In the genomic region with DNA sequence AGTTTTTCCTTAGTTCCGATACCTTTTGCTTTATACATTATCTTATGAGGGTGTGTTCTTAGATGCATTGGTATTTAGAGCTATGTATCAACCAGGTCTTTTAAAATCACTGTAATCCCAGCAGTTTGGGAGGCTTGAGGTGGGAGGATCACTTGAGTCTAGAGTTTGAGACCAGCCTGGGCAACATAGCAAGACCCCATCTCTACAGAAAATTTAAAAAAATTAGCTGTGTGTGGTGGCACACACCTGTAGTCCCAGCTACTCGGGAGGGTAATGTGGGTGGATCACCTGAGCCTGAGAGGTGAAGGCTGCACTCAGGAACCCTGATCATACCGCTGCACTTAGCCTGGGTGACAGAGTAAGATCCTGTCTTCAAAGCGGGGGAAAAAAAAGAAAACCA, we compare ENCODE assay signal across 32 cellular contexts.
"Had no signal": no experiment of that assay in that cellular context is flagged by ENCODE, and none has a peak within 500 bp of the region (broad histone marks: within the 10 kb centered on the region; RNA-seq: fewer than 3 reads in every experiment).

No MANE protein-coding gene starts in this region.

- H3K9me3 ChIP-seq: ovary, psoas muscle, spleen, thoracic aorta, thyroid gland, tibial nerve, upper lobe of right lung, uterus had no signal

- H3K27ac Mint-ChIP-seq: natural killer cell treated with Interleukin-12 subunit alpha and Interleukin-12 subunit beta and Interleukin-15 and Interleukin-18, amount 100 ng/mL, for 72 hours; nephron progenitor cell; stimulated activated memory B cell treated with anti-CD40 and anti-IgM and Interleukin-4, amounts not matched to agents 10 μg/mL and 1 μg/mL and 100 μg/mL, for 72 hours; stimulated activated naive CD8-positive, alpha-beta T cell treated with anti-CD3 and anti-CD28 coated beads, Interleukin-15, amount 100 ng/mL, for 72 hours; type B pancreatic cell had no signal

- H3K4me3 ChIP-seq: ovary, psoas muscle, skin epidermis, smooth muscle cell, spleen, thoracic aorta, thyroid gland, tibial nerve, upper lobe of right lung, uterus had no signal

- H3K27ac ChIP-seq: ovary, parathyroid adenoma, psoas muscle, skin epidermis, spleen, thoracic aorta, thyroid gland, tibial nerve, upper lobe of right lung, uterus had no signal

- H3K27me3 ChIP-seq: ovary, spleen, thyroid gland, tibial nerve, upper lobe of right lung, uterus had no signal

- H3K4me3 Mint-ChIP-seq: naive B cell; natural killer cell treated with Interleukin-12 subunit alpha and Interleukin-12 subunit beta and Interleukin-15 and Interleukin-18, amount 100 ng/mL, for 72 hours; nephron progenitor cell; neural crest cell; stimulated activated memory B cell treated with anti-CD40 and anti-IgM and Interleukin-4, amounts not matched to agents 10 μg/mL and 1 μg/mL and 100 μg/mL, for 72 hours; stimulated activated naive CD8-positive, alpha-beta T cell treated with anti-CD3 and anti-CD28 coated beads, Interleukin-15, amount 100 ng/mL, for 72 hours; type B pancreatic cell had no signal

- H3K27me3 Mint-ChIP-seq: naive B cell; naive thymus-derived CD8-positive, alpha-beta T cell; natural killer cell treated with Interleukin-12 subunit alpha and Interleukin-12 subunit beta and Interleukin-15 and Interleukin-18, amount 100 ng/mL, for 72 hours; progenitor cell of endocrine pancreas; stimulated activated memory B cell treated with anti-CD40 and anti-IgM and Interleukin-4, amounts not matched to agents 10 μg/mL and 1 μg/mL and 100 μg/mL, for 72 hours; stimulated activated naive CD8-positive, alpha-beta T cell treated with anti-CD3 and anti-CD28 coated beads, Interleukin-15, amount 100 ng/mL, for 72 hours; type B pancreatic cell had no signal

- H2AFZ ChIP-seq: parathyroid adenoma had no signal

- H3K36me3 Mint-ChIP-seq: natural killer cell treated with Interleukin-12 subunit alpha and Interleukin-12 subunit beta and Interleukin-15 and Interleukin-18, amount 100 ng/mL, for 72 hours had no signal

- H3K4me2 ChIP-seq: smooth muscle cell had no signal

- H3K4me1 ChIP-seq: parathyroid adenoma, psoas muscle, spleen, thyroid gland, uterus had no signal

- H3K36me3 ChIP-seq: ovary, thoracic aorta, thyroid gland, upper lobe of right lung, uterus had no signal

- H3K9me3 Mint-ChIP-seq: natural killer cell treated with Interleukin-12 subunit alpha and Interleukin-12 subunit beta and Interleukin-15 and Interleukin-18, amount 100 ng/mL, for 72 hours; neural crest cell; stimulated activated memory B cell treated with anti-CD40 and anti-IgM and Interleukin-4, amounts not matched to agents 10 μg/mL and 1 μg/mL and 100 μg/mL, for 72 hours; stimulated activated naive CD8-positive, alpha-beta T cell treated with anti-CD3 and anti-CD28 coated beads, Interleukin-15, amount 100 ng/mL, for 72 hours; type B pancreatic cell had no signal

- DNase-seq: naive B cell; naive thymus-derived CD8-positive, alpha-beta T cell; nephron progenitor cell; occipital lobe; ovary; posterior cingulate gyrus; psoas muscle; right cardiac atrium; spleen; stimulated activated CD4-positive, alpha-beta T cell treated with anti-CD3 and anti-CD28 coated beads, Interleukin-12 subunit alpha, Interleukin-12 subunit beta, amount 100 ng/mL, for 4 hours; stimulated activated CD4-positive, alpha-beta T cell treated with anti-CD3 and anti-CD28 coated beads, Interleukin-1b, Interleukin-23, amount 100 ng/mL, for 48 hours; stimulated activated CD4-positive, alpha-beta T cell treated with anti-CD3 and anti-CD28 coated beads, Interleukin-4, amount 100 ng/mL, for 1 hour; stimulated activated CD4-positive, alpha-beta T cell treated with anti-CD3 and anti-CD28 coated beads, Interleukin-4, amount 100 ng/mL, for 4 hours; stimulated activated CD8-positive, alpha-beta memory T cell treated with anti-CD3 and anti-CD28 coated beads, Interleukin-4, amount 100 ng/mL, for 48 hours; stimulated activated naive CD4-positive, alpha-beta T cell; stimulated activated naive CD8-positive, alpha-beta T cell treated with anti-CD3 and anti-CD28 coated beads, Interleukin-15, amount 100 ng/mL, for 72 hours; stimulated activated naive CD8-positive, alpha-beta T cell treated with anti-CD3 and anti-CD28 coated beads, Interleukin-15, Interleukin-2, amounts not matched to agents 100 U/mL and 50 U/mL, for 24 hours; substantia nigra; thyroid gland; upper lobe of right lung; uterus had no signal

- ATAC-seq: naive thymus-derived CD8-positive, alpha-beta T cell; natural killer cell treated with Interleukin-12 subunit alpha and Interleukin-12 subunit beta and Interleukin-15 and Interleukin-18, amount 100 ng/mL, for 72 hours; psoas muscle; right cardiac atrium; sciatic nerve; stimulated activated memory B cell treated with anti-CD40 and anti-IgM and Interleukin-4, amounts not matched to agents 10 μg/mL and 1 μg/mL and 100 μg/mL, for 72 hours; stimulated activated naive CD8-positive, alpha-beta T cell treated with anti-CD3 and anti-CD28 coated beads, Interleukin-15, amount 100 ng/mL, for 72 hours; stimulated activated naive CD8-positive, alpha-beta T cell treated with anti-CD3 and anti-CD28 coated beads, Interleukin-15, Interleukin-2, amounts not matched to agents 100 U/mL and 50 U/mL, for 24 hours; upper lobe of right lung had no signal

- H3K9ac ChIP-seq: parathyroid adenoma had no signal
